In genomic region chr3:179046497-179047353, GRCh38 we compare ENCODE assay signal across 9 cellular contexts. TPM values are rescaled to one million over a fixed set of nuclear protein-coding genes. Genes with fewer than 3 reads are reported as not detected.
A peak's percentile ranks its signal among the peaks of the same experiment; 100 is the strongest.
DNase-seq lines count a peak whose midpoint lies in the region; ATAC-seq lines count a peak whose summit lies in the region.
"Had no signal": no experiment of that assay in that cellular context is flagged by ENCODE, and none has a peak within 500 bp of the region (broad histone marks: within the 10 kb centered on the region; RNA-seq: fewer than 3 reads in every experiment).

No MANE protein-coding gene starts in this region.

- DNase-seq in activated T-cell treated with anti-CD3 and anti-CD28 coated beads, Interleukin-2, amount 50 U/mL, for 72 hours, result peak in 1 of 2 donors; percentile 22
- no peak for DNase-seq in activated T-cell treated with anti-CD3 and anti-CD28 coated beads, Interleukin-2, amount 50 U/mL, for 24 hours
- peak; percentile 70 to 74 for DNase-seq in SJCRH30
- no peak for DNase-seq in stimulated activated naive CD8-positive, alpha-beta T cell treated with anti-CD3 and anti-CD28 coated beads, Interleukin-15, Interleukin-2, amounts not matched to agents 100 U/mL and 50 U/mL, for 24 hours
- no peak for DNase-seq in 8988T
- no peak for DNase-seq in stimulated activated CD4-positive, alpha-beta T cell treated with anti-CD3 and anti-CD28 coated beads, Interleukin-4, amount 100 ng/mL, for 1 hour
- DNase-seq in KG1 (lab: John Stamatoyannopoulos, UW), result no peak

- peak overlapping the region; percentile 66 for H3K27ac ChIP-seq in SJCRH30

- ATAC-seq in activated T-cell treated with anti-CD3 and anti-CD28 coated beads, Interleukin-2, amount 50 U/mL, for 72 hours (replicated peaks in 1 of 2), result peak; percentile 72 to 80
- ATAC-seq in HG02884 (IDR thresholded peaks at IDR 0.05; ENCODE audit: unreplicated experiment), result peak; percentile 72
- ATAC-seq in stimulated activated naive CD8-positive, alpha-beta T cell treated with anti-CD3 and anti-CD28 coated beads, Interleukin-15, Interleukin-2, amounts not matched to agents 100 U/mL and 50 U/mL, for 24 hours, result peak; percentile 52

- H3K27me3 ChIP-seq in SJCRH30, result no peaks in the 10 kb centered on the region

- no peak overlapping the region for H3K27ac Mint-ChIP-seq in activated T-cell treated with anti-CD3 and anti-CD28 coated beads, Interleukin-2, amount 50 U/mL, for 72 hours
- H3K27ac Mint-ChIP-seq in activated T-cell treated with anti-CD3 and anti-CD28 coated beads, Interleukin-2, amount 50 U/mL, for 24 hours, result no peak overlapping the region
- H3K27ac Mint-ChIP-seq: nephron had no signal

- H3K27me3 Mint-ChIP-seq in activated T-cell treated with anti-CD3 and anti-CD28 coated beads, Interleukin-2, amount 50 U/mL, for 72 hours (ENCODE audit: low read depth), result no peaks in the 10 kb centered on the region
- H3K27me3 Mint-ChIP-seq in activated T-cell treated with anti-CD3 and anti-CD28 coated beads, Interleukin-2, amount 50 U/mL, for 24 hours, result no peaks in the 10 kb centered on the region

- peak overlapping the region; percentile 8; the same call in 1 of the 2 replicates for H3K4me3 ChIP-seq in SJCRH30

- H3K4me1 ChIP-seq in SJCRH30, result peaks cover 16% of the 10 kb centered on the region

- peaks cover 16 to 28% of the 10 kb centered on the region in 2 donors for H3K36me3 Mint-ChIP-seq in activated T-cell treated with anti-CD3 and anti-CD28 coated beads, Interleukin-2, amount 50 U/mL, for 72 hours (ENCODE audit: insufficient read depth in 2 of 2)
- H3K36me3 Mint-ChIP-seq in activated T-cell treated with anti-CD3 and anti-CD28 coated beads, Interleukin-2, amount 50 U/mL, for 24 hours (ENCODE audit: low read depth), result peaks cover 21% of the 10 kb centered on the region

- peaks cover 4% of the 10 kb centered on the region; the same call in 1 of the 2 replicates for H3K9me3 ChIP-seq in SJCRH30 (replicated peaks)

- peaks cover 4 to 11% of the 10 kb centered on the region in 2 donors for H3K9me3 Mint-ChIP-seq in activated T-cell treated with anti-CD3 and anti-CD28 coated beads, Interleukin-2, amount 50 U/mL, for 72 hours
- H3K9me3 Mint-ChIP-seq in activated T-cell treated with anti-CD3 and anti-CD28 coated beads, Interleukin-2, amount 50 U/mL, for 24 hours, result peaks cover 11% of the 10 kb centered on the region

- no peaks in the 10 kb centered on the region for H3K36me3 ChIP-seq in SJCRH30

- peak overlapping the region in 1 of 2 donors; percentile 51 for H3K4me3 Mint-ChIP-seq in activated T-cell treated with anti-CD3 and anti-CD28 coated beads, Interleukin-2, amount 50 U/mL, for 72 hours
- H3K4me3 Mint-ChIP-seq in activated T-cell treated with anti-CD3 and anti-CD28 coated beads, Interleukin-2, amount 50 U/mL, for 24 hours, result no peak overlapping the region
- H3K4me3 Mint-ChIP-seq: nephron had no signal

- H3K4me1 Mint-ChIP-seq in activated T-cell treated with anti-CD3 and anti-CD28 coated beads, Interleukin-2, amount 50 U/mL, for 72 hours (ENCODE audit: low read depth), result peaks cover 57% of the 10 kb centered on the region
- H3K4me1 Mint-ChIP-seq in activated T-cell treated with anti-CD3 and anti-CD28 coated beads, Interleukin-2, amount 50 U/mL, for 24 hours (ENCODE audit: low read depth), result peaks cover 59% of the 10 kb centered on the region

RNA-seq across cellular contexts. Expression of gene ZMAT3, which starts 24.9 kb away (rescaled TPM):
- 10 to 100 TPM; 24.7 to 27.2 TPM for total RNA-seq in activated T-cell treated with anti-CD3 and anti-CD28 coated beads, Interleukin-2, amount 50 U/mL, for 72 hours
- total RNA-seq in SJCRH30 (2014; rRNA removed; shearing (Covaris generic)), result 6.9 and 7.1 TPM in 2 replicates

Comparison
In these comparisons a context has a peak if more than half of its experiments do, and no peak if none do; other contexts are left out.
1. DNase-seq: peak in SJCRH30 (2 of 2); none in activated T-cell treated with anti-CD3 and anti-CD28 coated beads, Interleukin-2, amount 50 U/mL, for 24 hours (single experiment), stimulated activated naive CD8-positive, alpha-beta T cell treated with anti-CD3 and anti-CD28 coated beads, Interleukin-15, Interleukin-2, amounts not matched to agents 100 U/mL and 50 U/mL, for 24 hours (single experiment), 8988T (single experiment), stimulated activated CD4-positive, alpha-beta T cell treated with anti-CD3 and anti-CD28 coated beads, Interleukin-4, amount 100 ng/mL, for 1 hour (single experiment) and KG1 (single experiment).
2. Peak in every context shown above with its lines, with median percentiles within 50 percentile points of each other: ATAC-seq.